8 cellular contexts compared by ENCODE assay signal in genomic region chr1:71049951-71050598, GRCh38. TPM values are rescaled to one million over a fixed set of nuclear protein-coding genes. Genes with fewer than 3 reads are reported as not detected.
DNase-seq lines count a peak whose midpoint lies in the region; ATAC-seq and TF ChIP-seq lines count a peak whose summit lies in the region.

No MANE protein-coding gene starts in this region.

- TF ChIP-seq CTCF in H9 (conservative IDR thresholded peaks at IDR 0.05) = peak; percentile 83
- TF ChIP-seq CTCF in OCI-LY3 (IDR thresholded peaks at IDR 0.05; ENCODE audit: low read depth, low read length) = peak; percentile 64
- TF ChIP-seq CTCF in choroid plexus epithelial cell (conservative IDR thresholded peaks at IDR 0.05; ENCODE audit: low read depth, low read length) = peak; percentile 74
- TF ChIP-seq CTCF in liver (IDR thresholded peaks at IDR 0.05; ENCODE audit: low read depth, low read length, missing input control) = peak; percentile 80
- TF ChIP-seq CTCF in upper lobe of left lung (IDR thresholded peaks at IDR 0.05) = peak; percentile 43 to 79 (median 66)

- no peak overlapping the region for H3K27ac Mint-ChIP-seq in activated CD8-positive, alpha-beta memory T cell treated with anti-CD3 and anti-CD28 coated beads, Interleukin-2, amount 10 ng/mL, durations not matched to agents 7 days and 5 days
- no peak overlapping the region for H3K27ac Mint-ChIP-seq in H9

- no peaks in the 10 kb centered on the region for H3K79me1 ChIP-seq in H9 (ENCODE audit: insufficient read depth, low read depth, low read length, poor library complexity, severe bottlenecking)

- H3K4me1 Mint-ChIP-seq in activated CD8-positive, alpha-beta memory T cell treated with anti-CD3 and anti-CD28 coated beads, Interleukin-2, amount 10 ng/mL, durations not matched to agents 7 days and 5 days = peaks cover 17% of the 10 kb centered on the region
- H3K4me1 Mint-ChIP-seq in H9 = peaks cover 4 to 5% of the 10 kb centered on the region in 2 experiments; a peak in 3 of 4 replicates

- no peak overlapping the region for H3K14ac ChIP-seq in H9 (ENCODE audit: insufficient read depth, low read length)

- TF ChIP-seq POLR2A in upper lobe of left lung (IDR thresholded peaks at IDR 0.05) = no peak

- H3K36me3 Mint-ChIP-seq in activated CD8-positive, alpha-beta memory T cell treated with anti-CD3 and anti-CD28 coated beads, Interleukin-2, amount 10 ng/mL, durations not matched to agents 7 days and 5 days = no peaks in the 10 kb centered on the region
- H3K36me3 Mint-ChIP-seq in H9 (ENCODE audit: insufficient read depth in 1 of 3, low read depth in 3 of 3) = peaks cover 0 to 3% (median 0%) of the 10 kb centered on the region in 3 experiments; a peak in 1 of 7 replicates

- no peak for TF ChIP-seq EP300 in upper lobe of left lung (IDR thresholded peaks at IDR 0.05)

- no peak overlapping the region for H4K91ac ChIP-seq in H9 (ENCODE audit: insufficient read length, low read depth, low read length)

- no peak overlapping the region for H3K4ac ChIP-seq in H9 (ENCODE audit: low read depth, low read length)

- DNase-seq in activated CD8-positive, alpha-beta memory T cell treated with anti-CD3 and anti-CD28 coated beads, Interleukin-2, amount 10 ng/mL, durations not matched to agents 7 days and 5 days = no peak
- DNase-seq in activated CD8-positive, alpha-beta memory T cell treated with anti-CD3 and anti-CD28 coated beads for 24 hours = no peak
- DNase-seq in H9 (no peak), Kasumi-1 (lab: John Stamatoyannopoulos, UW) (peak; percentile 77 to 81), choroid plexus epithelial cell (ENCODE audit: low read depth) (peak; percentile 88), upper lobe of left lung (no peak)

- H2AFZ ChIP-seq in H9 (ENCODE audit: low read length) (no peak overlapping the region), OCI-LY3 (ENCODE audit: low read depth, low read length) (no peak overlapping the region)

- WGBS in H9 (ENCODE audit: extremely low coverage, insufficient read length, low lambda C conversion rate) = no CpG with 5 or more reads among the region's 1 CpG
- 2% methylated on average over 1 of the region's 1 CpG for WGBS in liver
- WGBS in upper lobe of left lung, 2 donors = 0% methylated on average over 1 of the region's 1 CpG

- H3K4me1 ChIP-seq in H9 (ENCODE audit: insufficient read depth, low read length) (0 out of 2 replicates have a peak, but pooled peaks cover 2% of the 10 kb centered on the region), OCI-LY3 (ENCODE audit: low read length) (no peaks in the 10 kb centered on the region), liver (ENCODE audit: control insufficient read depth in 4 of 4, insufficient read depth in 4 of 4, low read length in 3 of 4) (peaks cover 6 to 14% (median 10%) of the 10 kb centered on the region in 4 donors), upper lobe of left lung (peaks cover 15 to 22% (median 17%) of the 10 kb centered on the region in 4 donors)

- no peak overlapping the region for H2BK5ac ChIP-seq in H9 (ENCODE audit: insufficient read length, low read length)

- no peak overlapping the region for H2BK15ac ChIP-seq in H9 (ENCODE audit: low read depth, low read length)

- no peak overlapping the region for H3K4me3 ChIP-seq in OCI-LY3 (ENCODE audit: low read length)
- no peak overlapping the region for H3K4me3 ChIP-seq in choroid plexus epithelial cell (ENCODE audit: low read depth, low read length)
- no peak overlapping the region for H3K4me3 ChIP-seq in liver (ENCODE audit: low read depth in 1 of 3, low read length in 3 of 3)
- H3K4me3 ChIP-seq in upper lobe of left lung = no peak overlapping the region

- no peak overlapping the region for H4K8ac ChIP-seq in H9 (replicated peaks; ENCODE audit: insufficient read length, low read depth, low read length)

- H4K20me1 ChIP-seq in H9 (ENCODE audit: control insufficient read depth, insufficient read depth, insufficient read length) (no peaks in the 10 kb centered on the region), OCI-LY3 (ENCODE audit: insufficient read depth, low read length) (no peaks in the 10 kb centered on the region)

- no peak overlapping the region for H3K18ac ChIP-seq in H9 (ENCODE audit: insufficient read length, low read depth, low read length)

- no peak overlapping the region for H2AK5ac ChIP-seq in H9 (ENCODE audit: insufficient read length, low read length)

- peaks cover 10% of the 10 kb centered on the region; the same call in 1 of the 2 replicates for H3K27me3 ChIP-seq in H9 (ENCODE audit: insufficient read depth, low read length)
- no peaks in the 10 kb centered on the region for H3K27me3 ChIP-seq in OCI-LY3 (ENCODE audit: low read depth, low read length)
- H3K27me3 ChIP-seq in liver (ENCODE audit: control insufficient read depth in 4 of 4, insufficient read depth in 4 of 4, low read length in 3 of 4) = peaks cover 0 to 12% (median 2%) of the 10 kb centered on the region in 4 donors
- H3K27me3 ChIP-seq in upper lobe of left lung = peaks cover 0 to 21% (median 13%) of the 10 kb centered on the region in 4 donors

- no peak overlapping the region for H2BK12ac ChIP-seq in H9 (ENCODE audit: insufficient read length, low read depth, low read length)

- H3K4me2 ChIP-seq in H9 (ENCODE audit: insufficient read depth, insufficient read length, low read length) = no peak overlapping the region
- no peak overlapping the region for H3K4me2 ChIP-seq in OCI-LY3 (ENCODE audit: low read length)

- ATAC-seq in activated CD8-positive, alpha-beta memory T cell treated with anti-CD3 and anti-CD28 coated beads, Interleukin-2, amount 10 ng/mL, durations not matched to agents 7 days and 5 days = peak; percentile 32
- peak; percentile 59 to 75 for ATAC-seq in upper lobe of left lung (ENCODE audit: low FRiP score in 2 of 2)

- peaks cover 9% of the 10 kb centered on the region for H3K23me2 ChIP-seq in H9 (ENCODE audit: insufficient read length, low read depth, low read length, poor library complexity, severe bottlenecking)

- H3K56ac ChIP-seq in H9 (ENCODE audit: insufficient read length, low read depth, low read length) = no peak overlapping the region

- peak; percentile 93 to 95 for TF ChIP-seq RAD21 in liver (IDR thresholded peaks at IDR 0.05)

- no peak overlapping the region for H3K27ac ChIP-seq in H9 (ENCODE audit: insufficient read length, low read depth, low read length)
- H3K27ac ChIP-seq in OCI-LY3 (ENCODE audit: low read length) = no peak overlapping the region
- no peak overlapping the region for H3K27ac ChIP-seq in liver (ENCODE audit: low read depth in 1 of 2, low read length in 2 of 2)
- no peak overlapping the region for H3K27ac ChIP-seq in upper lobe of left lung

- no peak overlapping the region for H4K5ac ChIP-seq in H9 (ENCODE audit: insufficient read length, low read depth, low read length)

- no peaks in the 10 kb centered on the region for H3K36me3 ChIP-seq in OCI-LY3 (replicated peaks; ENCODE audit: low read depth, low read length)
- no peaks in the 10 kb centered on the region for H3K36me3 ChIP-seq in liver (ENCODE audit: control insufficient read depth in 4 of 4, insufficient read depth in 3 of 4, low read depth in 1 of 4, low read length in 3 of 4)
- H3K36me3 ChIP-seq in upper lobe of left lung = no peaks in the 10 kb centered on the region

- no peak overlapping the region for H3K4me3 Mint-ChIP-seq in activated CD8-positive, alpha-beta memory T cell treated with anti-CD3 and anti-CD28 coated beads, Interleukin-2, amount 10 ng/mL, durations not matched to agents 7 days and 5 days
- H3K4me3 Mint-ChIP-seq in H9 = no peak overlapping the region

- H3K23ac ChIP-seq in H9 (ENCODE audit: insufficient read length, low read depth, low read length) = no peak overlapping the region

- H3K79me2 ChIP-seq in H9 (ENCODE audit: insufficient read depth, low read length) (no peaks in the 10 kb centered on the region), OCI-LY3 (ENCODE audit: low read length) (no peaks in the 10 kb centered on the region)

- no peaks in the 10 kb centered on the region for H3K9me3 Mint-ChIP-seq in activated CD8-positive, alpha-beta memory T cell treated with anti-CD3 and anti-CD28 coated beads, Interleukin-2, amount 10 ng/mL, durations not matched to agents 7 days and 5 days (ENCODE audit: low read depth)
- no peaks in the 10 kb centered on the region; a peak in 1 of 5 replicates for H3K9me3 Mint-ChIP-seq in H9

- no peak overlapping the region for H2BK20ac ChIP-seq in H9 (ENCODE audit: low read depth, low read length, poor library complexity, severe bottlenecking)

- peaks cover 54% of the 10 kb centered on the region for H3K27me3 Mint-ChIP-seq in activated CD8-positive, alpha-beta memory T cell treated with anti-CD3 and anti-CD28 coated beads, Interleukin-2, amount 10 ng/mL, durations not matched to agents 7 days and 5 days
- H3K27me3 Mint-ChIP-seq in H9 (ENCODE audit: low read depth) = peaks cover 47% of the 10 kb centered on the region

- CTCF ChIA-PET in activated CD8-positive, alpha-beta memory T cell treated with anti-CD3 and anti-CD28 coated beads, Interleukin-2, amount 10 ng/mL, durations not matched to agents 7 days and 5 days (lab: Charles Lee) = interaction anchor here (0.6 to 1.9 kb wide), 9 partner anchors 10 to 526 kb away, joined by 3 to 5 read pairs (median 3); partner anchors contain the start of gene ZRANB2

- H3K9me3 ChIP-seq in H9 (ENCODE audit: control insufficient read depth, low read depth, low read length) = no peaks in the 10 kb centered on the region
- H3K9me3 ChIP-seq in OCI-LY3 (ENCODE audit: insufficient read depth, low read length) = no peaks in the 10 kb centered on the region
- no peaks in the 10 kb centered on the region for H3K9me3 ChIP-seq in liver (ENCODE audit: control insufficient read depth in 4 of 4, low read length in 3 of 4)
- no peaks in the 10 kb centered on the region for H3K9me3 ChIP-seq in upper lobe of left lung

- H3T11ph ChIP-seq in H9 (ENCODE audit: low read length) = no peak overlapping the region

- H2BK120ac ChIP-seq in H9 (ENCODE audit: low read depth, low read length, poor library complexity, severe bottlenecking) = no peak overlapping the region

- H3K9ac ChIP-seq in H9 (ENCODE audit: extremely low read depth, insufficient read length, low read length) = no peak overlapping the region
- no peak overlapping the region for H3K9ac ChIP-seq in OCI-LY3 (ENCODE audit: low read length)
- no peak overlapping the region for H3K9ac ChIP-seq in liver (ENCODE audit: low read depth in 1 of 2, low read length in 2 of 2)

RNA-seq across cellular contexts. Expression of gene PTGER3, which starts 2.5 kb away (rescaled TPM):
- under 1 TPM; 0.06 to 0.80 TPM for total RNA-seq in activated CD8-positive, alpha-beta memory T cell treated with anti-CD3 and anti-CD28 coated beads, Interleukin-2, amount 10 ng/mL, durations not matched to agents 7 days and 5 days
- total RNA-seq in H9 (2021) (0.26 TPM in 2 replicates), liver (1 to 10 TPM in 1 of 2 donors, under 1 TPM in 1; 0.25 to 1.6 TPM), upper lobe of left lung (1 to 10 TPM in 3 of 6 donors, under 1 TPM in 2, not detected in 1; 0.44 to 4.9 (median 1.4) TPM)
- polyA plus RNA-seq in liver = under 1 TPM; 0.04 to 0.28 TPM

RNA-seq across cellular contexts. Expression of gene ZRANB2, which starts 30.8 kb away (rescaled TPM):
- 100 to 1,000 TPM; 118 to 119 TPM for total RNA-seq in activated CD8-positive, alpha-beta memory T cell treated with anti-CD3 and anti-CD28 coated beads, Interleukin-2, amount 10 ng/mL, durations not matched to agents 7 days and 5 days
- total RNA-seq in H9 (2021) (91.0 and 103 TPM in 2 replicates), liver (10 to 100 TPM; 23.3 to 37.0 TPM), upper lobe of left lung (100 to 1,000 TPM in 2 of 6 donors, 10 to 100 TPM in 4; 51.3 to 203 (median 69.7) TPM)
- 10 to 100 TPM; 12.7 to 44.3 TPM for polyA plus RNA-seq in liver

Comparison
In these comparisons a context has a peak if more than half of its experiments do, and no peak if none do; other contexts are left out.
1. DNase-seq: peak in Kasumi-1 (2 of 2) and choroid plexus epithelial cell (single experiment); none in activated CD8-positive, alpha-beta memory T cell treated with anti-CD3 and anti-CD28 coated beads, Interleukin-2, amount 10 ng/mL, durations not matched to agents 7 days and 5 days (single experiment), activated CD8-positive, alpha-beta memory T cell treated with anti-CD3 and anti-CD28 coated beads for 24 hours (single experiment), H9 (single experiment) and upper lobe of left lung (0 of 2).
2. Peak in every context shown above with its lines, with median percentiles within 50 percentile points of each other: CTCF ChIP-seq.